In the genomic region with DNA sequence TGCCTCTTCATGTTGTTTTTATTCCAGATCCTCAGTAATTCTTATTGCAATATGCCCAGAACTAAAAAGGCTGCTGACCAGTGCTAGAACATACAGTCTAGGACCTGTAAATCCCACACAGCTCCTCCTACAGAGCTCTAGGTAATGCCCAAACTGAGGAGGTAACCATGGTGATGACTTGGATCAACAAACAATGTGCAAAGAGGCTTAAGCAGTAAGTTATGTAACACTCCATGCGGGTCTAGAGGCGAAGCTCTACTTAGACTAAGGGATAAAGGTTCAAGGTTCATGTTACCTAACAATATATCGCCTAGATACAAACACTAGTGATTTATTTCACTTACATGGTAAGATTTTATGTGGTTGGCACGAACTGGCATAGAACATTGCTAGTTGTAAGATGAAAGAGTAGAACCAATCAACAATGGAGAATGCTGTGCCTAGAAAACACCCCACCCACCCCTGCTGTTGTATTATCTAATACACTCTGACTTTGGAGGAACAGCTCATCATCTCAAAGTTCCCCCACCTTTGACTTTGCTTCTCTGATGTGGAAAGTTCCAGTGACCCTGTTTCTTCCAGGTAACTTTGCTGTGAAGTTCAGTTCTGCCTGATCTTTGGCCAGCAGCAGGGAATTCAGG, we compare ENCODE assay signal across 1 cellular context.
TF ChIP-seq lines count a peak whose summit lies in the region.

No MANE protein-coding gene starts in this region.

TF ChIP-seq in HepG2, 621 proteins besides CTCF, POLR2A, EP300 and RAD21 (continued from another document):
- TF ChIP-seq, protein P1, sequence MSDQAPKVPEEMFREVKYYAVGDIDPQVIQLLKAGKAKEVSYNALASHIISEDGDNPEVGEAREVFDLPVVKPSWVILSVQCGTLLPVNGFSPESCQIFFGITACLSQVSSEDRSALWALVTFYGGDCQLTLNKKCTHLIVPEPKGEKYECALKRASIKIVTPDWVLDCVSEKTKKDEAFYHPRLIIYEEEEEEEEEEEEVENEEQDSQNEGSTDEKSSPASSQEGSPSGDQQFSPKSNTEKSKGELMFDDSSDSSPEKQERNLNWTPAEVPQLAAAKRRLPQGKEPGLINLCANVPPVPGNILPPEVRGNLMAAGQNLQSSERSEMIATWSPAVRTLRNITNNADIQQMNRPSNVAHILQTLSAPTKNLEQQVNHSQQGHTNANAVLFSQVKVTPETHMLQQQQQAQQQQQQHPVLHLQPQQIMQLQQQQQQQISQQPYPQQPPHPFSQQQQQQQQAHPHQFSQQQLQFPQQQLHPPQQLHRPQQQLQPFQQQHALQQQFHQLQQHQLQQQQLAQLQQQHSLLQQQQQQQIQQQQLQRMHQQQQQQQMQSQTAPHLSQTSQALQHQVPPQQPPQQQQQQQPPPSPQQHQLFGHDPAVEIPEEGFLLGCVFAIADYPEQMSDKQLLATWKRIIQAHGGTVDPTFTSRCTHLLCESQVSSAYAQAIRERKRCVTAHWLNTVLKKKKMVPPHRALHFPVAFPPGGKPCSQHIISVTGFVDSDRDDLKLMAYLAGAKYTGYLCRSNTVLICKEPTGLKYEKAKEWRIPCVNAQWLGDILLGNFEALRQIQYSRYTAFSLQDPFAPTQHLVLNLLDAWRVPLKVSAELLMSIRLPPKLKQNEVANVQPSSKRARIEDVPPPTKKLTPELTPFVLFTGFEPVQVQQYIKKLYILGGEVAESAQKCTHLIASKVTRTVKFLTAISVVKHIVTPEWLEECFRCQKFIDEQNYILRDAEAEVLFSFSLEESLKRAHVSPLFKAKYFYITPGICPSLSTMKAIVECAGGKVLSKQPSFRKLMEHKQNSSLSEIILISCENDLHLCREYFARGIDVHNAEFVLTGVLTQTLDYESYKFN (CRISPR knock-in tag; conservative IDR thresholded peaks at IDR 0.05) = 0 out of 2 replicates have a peak, but pooled peaks have one; percentile 26
- TF ChIP-seq ELF1 (CRISPR knock-in tag; IDR thresholded peaks at IDR 0.05) (no peak), ZMYM4 (CRISPR knock-in tag; IDR thresholded peaks at IDR 0.05) (no peak), KLF16 (CRISPR knock-in tag; IDR thresholded peaks at IDR 0.05) (0 out of 4 replicates have a peak, but pooled peaks of 1 of the 2 experiments have one; percentile 22), ZNF644 (CRISPR knock-in tag; IDR thresholded peaks at IDR 0.05; ENCODE audit: low read depth) (peak; percentile 12; the same call in 1 of the 2 replicates), PITX1 (CRISPR knock-in tag; IDR thresholded peaks at IDR 0.05) (peak; percentile 44; the same call in 1 of the 2 replicates), ZNF331 (CRISPR knock-in tag; IDR thresholded peaks at IDR 0.05) (0 out of 2 replicates have a peak, but pooled peaks have one; percentile 20), FOXA3 (CRISPR knock-in tag; IDR thresholded peaks at IDR 0.05) (peak; percentile 29; the same call in 1 of the 2 replicates), NCOR1 (IDR thresholded peaks at IDR 0.05; ENCODE audit: borderline replicate concordance, low read length) (peak; percentile 71), RFX1 (IDR thresholded peaks at IDR 0.05) (peak; percentile 46), CEBPB (IDR thresholded peaks at IDR 0.05; ENCODE audit: borderline replicate concordance, low read depth, low read length) (peak; percentile 43; the same call in 1 of the 2 replicates), BCL6 (CRISPR knock-in tag; IDR thresholded peaks at IDR 0.05) (peak; percentile 35; the same call in 1 of the 2 replicates), ZNF629 (CRISPR knock-in tag; conservative IDR thresholded peaks at IDR 0.05) (no peak)
- TF ChIP-seq, protein P2, sequence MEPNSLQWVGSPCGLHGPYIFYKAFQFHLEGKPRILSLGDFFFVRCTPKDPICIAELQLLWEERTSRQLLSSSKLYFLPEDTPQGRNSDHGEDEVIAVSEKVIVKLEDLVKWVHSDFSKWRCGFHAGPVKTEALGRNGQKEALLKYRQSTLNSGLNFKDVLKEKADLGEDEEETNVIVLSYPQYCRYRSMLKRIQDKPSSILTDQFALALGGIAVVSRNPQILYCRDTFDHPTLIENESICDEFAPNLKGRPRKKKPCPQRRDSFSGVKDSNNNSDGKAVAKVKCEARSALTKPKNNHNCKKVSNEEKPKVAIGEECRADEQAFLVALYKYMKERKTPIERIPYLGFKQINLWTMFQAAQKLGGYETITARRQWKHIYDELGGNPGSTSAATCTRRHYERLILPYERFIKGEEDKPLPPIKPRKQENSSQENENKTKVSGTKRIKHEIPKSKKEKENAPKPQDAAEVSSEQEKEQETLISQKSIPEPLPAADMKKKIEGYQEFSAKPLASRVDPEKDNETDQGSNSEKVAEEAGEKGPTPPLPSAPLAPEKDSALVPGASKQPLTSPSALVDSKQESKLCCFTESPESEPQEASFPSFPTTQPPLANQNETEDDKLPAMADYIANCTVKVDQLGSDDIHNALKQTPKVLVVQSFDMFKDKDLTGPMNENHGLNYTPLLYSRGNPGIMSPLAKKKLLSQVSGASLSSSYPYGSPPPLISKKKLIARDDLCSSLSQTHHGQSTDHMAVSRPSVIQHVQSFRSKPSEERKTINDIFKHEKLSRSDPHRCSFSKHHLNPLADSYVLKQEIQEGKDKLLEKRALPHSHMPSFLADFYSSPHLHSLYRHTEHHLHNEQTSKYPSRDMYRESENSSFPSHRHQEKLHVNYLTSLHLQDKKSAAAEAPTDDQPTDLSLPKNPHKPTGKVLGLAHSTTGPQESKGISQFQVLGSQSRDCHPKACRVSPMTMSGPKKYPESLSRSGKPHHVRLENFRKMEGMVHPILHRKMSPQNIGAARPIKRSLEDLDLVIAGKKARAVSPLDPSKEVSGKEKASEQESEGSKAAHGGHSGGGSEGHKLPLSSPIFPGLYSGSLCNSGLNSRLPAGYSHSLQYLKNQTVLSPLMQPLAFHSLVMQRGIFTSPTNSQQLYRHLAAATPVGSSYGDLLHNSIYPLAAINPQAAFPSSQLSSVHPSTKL (CRISPR knock-in tag; IDR thresholded peaks at IDR 0.05) = peak; percentile 75
